23 cellular contexts compared by ENCODE assay signal in genomic region chr6:130754786-130755367, GRCh38.
"Had no signal": no experiment of that assay in that cellular context is flagged by ENCODE, and none has a peak within 500 bp of the region (broad histone marks: within the 10 kb centered on the region; RNA-seq: fewer than 3 reads in every experiment).

No MANE protein-coding gene starts in this region.

- H3K27me3 Mint-ChIP-seq: progenitor cell of endocrine pancreas; stimulated activated naive CD8-positive, alpha-beta T cell treated with anti-CD3 and anti-CD28 coated beads, Interleukin-15, Interleukin-2, amounts not matched to agents 100 ng/mL and 50 ng/mL, for 24 hours had no signal

- H3K4me3 Mint-ChIP-seq: naive thymus-derived CD4-positive, alpha-beta T cell; nephron; neural progenitor cell; stimulated activated effector memory CD8-positive, alpha-beta T cell treated with anti-CD3 and anti-CD28 coated beads, Interleukin-12 subunit alpha, Interleukin-12 subunit beta, amount 100 ng/mL, for 72 hours; stimulated activated naive CD8-positive, alpha-beta T cell treated with anti-CD3 and anti-CD28 coated beads, Interleukin-15, Interleukin-2, amounts not matched to agents 100 ng/mL and 50 ng/mL, for 24 hours had no signal

- H3K9ac ChIP-seq: neural progenitor cell, parathyroid adenoma had no signal

- ATAC-seq: gastrocnemius medialis; left lobe of liver; naive thymus-derived CD4-positive, alpha-beta T cell; stimulated activated effector memory CD8-positive, alpha-beta T cell treated with anti-CD3 and anti-CD28 coated beads, Interleukin-12 subunit alpha, Interleukin-12 subunit beta, amount 100 ng/mL, for 72 hours had no signal

- H3K4me2 ChIP-seq: neural progenitor cell had no signal

- H3K9me3 Mint-ChIP-seq: nephron; stimulated activated effector memory CD8-positive, alpha-beta T cell treated with anti-CD3 and anti-CD28 coated beads, Interleukin-12 subunit alpha, Interleukin-12 subunit beta, amount 100 ng/mL, for 72 hours; stimulated activated naive CD8-positive, alpha-beta T cell treated with anti-CD3 and anti-CD28 coated beads, Interleukin-15, Interleukin-2, amounts not matched to agents 100 ng/mL and 50 ng/mL, for 24 hours had no signal

- H2AFZ ChIP-seq: neural progenitor cell, parathyroid adenoma had no signal

- H3K4me3 ChIP-seq: dorsolateral prefrontal cortex, gastrocnemius medialis, neural progenitor cell, sigmoid colon, thoracic aorta, tibial nerve, upper lobe of left lung, uterus had no signal

- H3K27ac ChIP-seq: dorsolateral prefrontal cortex, gastrocnemius medialis, neural progenitor cell, parathyroid adenoma, sigmoid colon, thoracic aorta, upper lobe of left lung, uterus had no signal

- H3K36me3 Mint-ChIP-seq: stimulated activated effector memory CD8-positive, alpha-beta T cell treated with anti-CD3 and anti-CD28 coated beads, Interleukin-12 subunit alpha, Interleukin-12 subunit beta, amount 100 ng/mL, for 72 hours had no signal

- H3K36me3 ChIP-seq: gastrocnemius medialis, neural progenitor cell, sigmoid colon, thoracic aorta, tibial nerve, upper lobe of left lung, uterus had no signal

- DNase-seq: dorsolateral prefrontal cortex; effector CD4-positive, alpha-beta T cell; foreskin fibroblast; gastrocnemius medialis; head of caudate nucleus; mammary epithelial cell; mesendoderm; midbrain; naive thymus-derived CD4-positive, alpha-beta T cell; sigmoid colon; stimulated activated CD4-positive, alpha-beta T cell treated with anti-CD3 and anti-CD28 coated beads, Interleukin-2, amount 100 ng/mL, for 24 hours; stimulated activated CD4-positive, alpha-beta T cell treated with anti-CD3 and anti-CD28 coated beads, Interleukin-4, amount 100 ng/mL, for 24 hours; uterus had no signal

- H3K9me3 ChIP-seq: gastrocnemius medialis, thoracic aorta, uterus had no signal

- H3K4me1 ChIP-seq: gastrocnemius medialis, neural progenitor cell, parathyroid adenoma, sigmoid colon, upper lobe of left lung, uterus had no signal

- H3K4me1 Mint-ChIP-seq: nephron, neural progenitor cell had no signal

- H3K27me3 ChIP-seq: gastrocnemius medialis, neural progenitor cell, sigmoid colon, tibial nerve, upper lobe of left lung, uterus had no signal

- H3K27ac Mint-ChIP-seq: naive thymus-derived CD4-positive, alpha-beta T cell; nephron; neural progenitor cell; stimulated activated effector memory CD8-positive, alpha-beta T cell treated with anti-CD3 and anti-CD28 coated beads, Interleukin-12 subunit alpha, Interleukin-12 subunit beta, amount 100 ng/mL, for 72 hours; stimulated activated naive CD8-positive, alpha-beta T cell treated with anti-CD3 and anti-CD28 coated beads, Interleukin-15, Interleukin-2, amounts not matched to agents 100 ng/mL and 50 ng/mL, for 24 hours had no signal
